ENCODE assay signal across 16 cellular contexts in genomic region chr14:64082837-64083236, GRCh38.
DNase-seq lines count a peak whose midpoint lies in the region; ATAC-seq and TF ChIP-seq lines count a peak whose summit lies in the region.
"Had no signal": no experiment of that assay in that cellular context is flagged by ENCODE, and none has a peak within 500 bp of the region (broad histone marks: within the 10 kb centered on the region; RNA-seq: fewer than 3 reads in every experiment).

No MANE protein-coding gene starts in this region.

- H3K27ac ChIP-seq in ascending aorta = peak overlapping the region; percentile 85 to 88
- H3K27ac ChIP-seq in osteoblast (ENCODE audit: low read depth, low read length) = no peak overlapping the region
- peak overlapping the region in 1 of 4 donors; percentile 11 for H3K27ac ChIP-seq in upper lobe of left lung
- H3K27ac ChIP-seq: C4-2B, RWPE1 had no signal

- TF ChIP-seq POLR2A in upper lobe of left lung (IDR thresholded peaks at IDR 0.05) = no peak

- H3K9me3 ChIP-seq in ascending aorta = no peaks in the 10 kb centered on the region
- H3K9me3 ChIP-seq in osteoblast (ENCODE audit: low read depth, low read length) = no peaks in the 10 kb centered on the region
- no peaks in the 10 kb centered on the region for H3K9me3 ChIP-seq in upper lobe of left lung
- H3K9me3 ChIP-seq: HAP-1 had no signal

- H2AFZ ChIP-seq in osteoblast (ENCODE audit: low read length) = no peak overlapping the region

- intact Hi-C loops in ascending aorta (cut with DNase I) = loop anchor here (1.0 to 2.0 kb wide), 2 partner anchors 30 to 35 kb away; no protein-coding TSS in a partner anchor

- no peak overlapping the region for H3K4me2 ChIP-seq in osteoblast (ENCODE audit: insufficient read depth, low read length)

- ATAC-seq in upper lobe of left lung (ENCODE audit: low FRiP score in 2 of 2) = peak; percentile 16 to 59
- ATAC-seq in GM18861 (IDR thresholded peaks at IDR 0.05; ENCODE audit: unreplicated experiment) = no peak
- ATAC-seq: stimulated activated effector memory CD8-positive, alpha-beta T cell treated with anti-CD3 and anti-CD28 coated beads, Interleukin-12 subunit alpha, Interleukin-12 subunit beta, amount 100 ng/mL, for 72 hours had no signal

- H4K20me1 ChIP-seq in osteoblast (ENCODE audit: insufficient read depth, low read length) = no peaks in the 10 kb centered on the region

- peaks cover 4 to 16% of the 10 kb centered on the region in 2 donors for H3K4me1 ChIP-seq in ascending aorta
- H3K4me1 ChIP-seq in osteoblast (ENCODE audit: insufficient read depth, low read length) = no peaks in the 10 kb centered on the region
- H3K4me1 ChIP-seq in upper lobe of left lung = no peaks in the 10 kb centered on the region
- H3K4me1 ChIP-seq: HAP-1 had no signal

- no peak overlapping the region for H3K4me3 ChIP-seq in ascending aorta
- H3K4me3 ChIP-seq in osteoblast (ENCODE audit: insufficient read depth, low read length) = no peak overlapping the region
- no peak overlapping the region for H3K4me3 ChIP-seq in upper lobe of left lung
- H3K4me3 ChIP-seq: HAP-1 had no signal

- H3K27me3 ChIP-seq in ascending aorta = no peaks in the 10 kb centered on the region
- H3K27me3 ChIP-seq in osteoblast (ENCODE audit: insufficient read depth, low read length) = no peaks in the 10 kb centered on the region
- H3K27me3 ChIP-seq in upper lobe of left lung = no peaks in the 10 kb centered on the region

- 70 to 79% methylated on average over 7 of the region's 7 CpGs for WGBS in upper lobe of left lung, 2 donors

- in situ Hi-C loops in G401 (cut with HindIII; ENCODE audit: low sequenced_read_pairs) = no loop called here

- TF ChIP-seq CTCF in ascending aorta (IDR thresholded peaks at IDR 0.05) (no peak), osteoblast (IDR thresholded peaks at IDR 0.05; ENCODE audit: extremely low read depth, low read depth, low read length) (no peak), upper lobe of left lung (IDR thresholded peaks at IDR 0.05) (no peak)

- H3K36me3 ChIP-seq in ascending aorta (peaks cover 10 to 31% of the 10 kb centered on the region in 2 donors), osteoblast (ENCODE audit: insufficient read depth, low read length) (no peaks in the 10 kb centered on the region), upper lobe of left lung (peaks cover 4 to 67% (median 30%) of the 10 kb centered on the region in 4 donors)
- H3K36me3 ChIP-seq: HAP-1 had no signal

- TF ChIP-seq EP300 in upper lobe of left lung (IDR thresholded peaks at IDR 0.05) = no peak

- DNase-seq in ascending aorta (ENCODE audit: low spot score in 2 of 2) = peak in 1 of 2 donors; percentile 86
- DNase-seq in fibroblast of gingiva (ENCODE audit: low read depth) = peak; percentile 16
- peak; percentile 39 for DNase-seq in osteoblast (ENCODE audit: insufficient read length, low spot score, missing footprints)
- DNase-seq in upper lobe of left lung = peak in 1 of 2 donors; percentile 31
- no peak for DNase-seq in T-helper 9 cell
- DNase-seq in G401 (ENCODE audit: low spot score) = no peak
- DNase-seq: activated CD4-positive, CD25-positive, alpha-beta regulatory T cell; activated naive CD4-positive, alpha-beta T cell treated with anti-CD3 and anti-CD28 coated beads for 36 hours; DMS79 treated with DMSO at 0.1 percent for 48 hours; hippocampal formation; T-helper 1 cell had no signal

- H3K79me2 ChIP-seq in osteoblast (ENCODE audit: insufficient read depth, low read length) = no peaks in the 10 kb centered on the region

Comparison
In these comparisons a context has a peak if more than half of its experiments do, and no peak if none do; other contexts are left out.
1. DNase-seq: peak in fibroblast of gingiva (single experiment) and osteoblast (single experiment); none in T-helper 9 cell (single experiment) and G401 (single experiment).